21 cellular contexts compared by ENCODE assay signal in the genomic region with DNA sequence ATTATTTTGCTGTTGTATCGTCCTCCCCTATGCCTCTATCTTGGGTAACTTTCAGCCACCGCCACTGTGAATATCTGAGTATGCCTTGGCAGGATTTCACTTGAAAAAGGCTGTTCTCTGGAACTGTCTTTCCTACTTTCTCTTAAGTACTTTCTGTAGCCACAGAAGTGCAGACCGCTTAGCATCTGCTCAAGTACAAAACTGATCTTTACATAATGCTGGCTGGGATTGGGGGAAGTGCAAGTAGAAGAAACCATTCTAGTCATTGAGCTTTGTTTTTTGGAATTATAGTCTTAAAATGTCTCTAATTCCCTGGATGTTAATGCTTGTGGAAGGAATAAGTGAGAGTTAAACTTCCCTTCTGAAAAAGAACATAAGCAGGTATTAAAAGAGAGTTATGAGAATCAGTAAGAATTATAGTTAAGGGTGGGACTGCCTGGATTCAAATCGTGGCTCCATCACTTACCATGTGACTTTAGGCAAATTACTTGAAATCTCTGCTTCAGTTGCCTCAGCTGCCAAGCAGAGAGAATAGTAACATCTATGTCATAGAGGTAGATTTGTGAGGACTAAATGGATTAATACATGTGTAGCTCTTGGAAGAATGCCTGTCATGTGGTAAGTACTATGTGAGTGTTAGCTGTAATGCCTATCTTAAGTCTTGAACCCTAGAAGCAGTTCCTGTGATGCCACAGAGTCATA.
DNase-seq lines count a peak whose midpoint lies in the region; ATAC-seq, FAIRE-seq and TF ChIP-seq lines count a peak whose summit lies in the region.
"Had no signal": no experiment of that assay in that cellular context is flagged by ENCODE, and none has a peak within 500 bp of the region (broad histone marks: within the 10 kb centered on the region; RNA-seq: fewer than 3 reads in every experiment).

No MANE protein-coding gene starts in this region.

- BruUV-seq in PC-3 (replicated peaks; lab: Mats Ljungman, UMichigan), result no TSS peak

- peaks cover 49% of the 10 kb centered on the region for H3K4me1 ChIP-seq in PC-3 (ENCODE audit: insufficient read depth, low read length)
- H3K4me1 ChIP-seq: neural progenitor cell, sigmoid colon had no signal

- intact Hi-C loops in PC-3 (cut with micrococcal nuclease), result no loop called here

- no peaks in the 10 kb centered on the region for H3K36me3 Mint-ChIP-seq in naive B cell
- H3K36me3 Mint-ChIP-seq: brain, neural progenitor cell had no signal

- H3K9me3 Mint-ChIP-seq in naive B cell, result peaks cover 0 to 5% (median 1%) of the 10 kb centered on the region in 7 donors
- H3K9me3 Mint-ChIP-seq: activated T-helper 17 cell treated with anti-CD3 and anti-CD28 coated beads, Interleukin-2, amount 50 U/mL, for 72 hours had no signal

- ATAC-seq in PC-3 (no peak), naive B cell (ENCODE audit: low read depth in 2 of 2) (peak; percentile 22 to 27)
- ATAC-seq: activated T-helper 17 cell treated with anti-CD3 and anti-CD28 coated beads, Interleukin-2, amount 50 U/mL, for 72 hours had no signal

- POLR2A ChIA-PET in PC-3 (lab: Charles Lee; ENCODE audit: unreplicated experiment), result no interaction called here

- H3K9me3 ChIP-seq in PC-3 (ENCODE audit: low read length), result no peaks in the 10 kb centered on the region
- H3K9me3 ChIP-seq: sigmoid colon, SK-N-SH, stomach, transverse colon had no signal

- H4K20me1 ChIP-seq in PC-3 (ENCODE audit: low read length), result no peaks in the 10 kb centered on the region

- CTCF ChIA-PET in PC-3 (lab: Charles Lee), result no interaction called here

- FAIRE-seq in GM18507 (lab: Jason Lieb, UNC), result peak; percentile 67

- TF ChIP-seq CTCF in PC-3 (conservative IDR thresholded peaks at IDR 0.05; ENCODE audit: low read depth, low read length), result no peak

- peaks cover 67% of the 10 kb centered on the region for H3K79me2 ChIP-seq in PC-3 (ENCODE audit: low read length)

- no peaks in the 10 kb centered on the region for H3K36me3 ChIP-seq in PC-3 (ENCODE audit: low read depth, low read length)
- H3K36me3 ChIP-seq: neural progenitor cell, sigmoid colon, stomach, transverse colon, WERI-Rb-1 had no signal

- peak overlapping the region in 7 of 8 donors; percentile 12 to 83 (median 48) for H3K4me3 Mint-ChIP-seq in naive B cell
- H3K4me3 Mint-ChIP-seq: activated T-helper 17 cell treated with anti-CD3 and anti-CD28 coated beads, Interleukin-2, amount 50 U/mL, for 72 hours; brain; neural progenitor cell had no signal

- H3K4me3 ChIP-seq in PC-3 (ENCODE audit: low read length), result no peak overlapping the region
- H3K4me3 ChIP-seq: neural progenitor cell, sigmoid colon, stomach, transverse colon had no signal

- H3F3A ChIP-seq in PC-3 (ENCODE audit: low read length, unreplicated experiment), result peaks cover 8% of the 10 kb centered on the region

- no peaks in the 10 kb centered on the region for H3K9me2 ChIP-seq in PC-3 (replicated peaks; ENCODE audit: low read length)
- H3K9me2 ChIP-seq: SK-N-SH had no signal

- no peak overlapping the region; the same call in 1 of the 2 replicates for H3K4me2 ChIP-seq in PC-3 (ENCODE audit: low read length)
- H3K4me2 ChIP-seq: neural progenitor cell, SK-N-SH had no signal

- peak overlapping the region; percentile 43 to 95 (median 88) for H3K27ac Mint-ChIP-seq in naive B cell
- H3K27ac Mint-ChIP-seq: activated T-helper 17 cell treated with anti-CD3 and anti-CD28 coated beads, Interleukin-2, amount 50 U/mL, for 72 hours; brain; neural progenitor cell had no signal

- H3K9ac ChIP-seq in PC-3 (ENCODE audit: low read length), result no peak overlapping the region
- H3K9ac ChIP-seq: neural progenitor cell, SK-N-SH had no signal

- peak; percentile 15 for DNase-seq in NCI-H82 (lab: John Stamatoyannopoulos, UW)
- DNase-seq in NCI-H82 treated with DMSO at 0.1 percent for 48 hours (lab: John Stamatoyannopoulos, UW; ENCODE audit: unreplicated experiment), result no peak
- no peak for DNase-seq in GM18507 (ENCODE audit: extremely low spot score, insufficient read length, low read depth)
- DNase-seq in PC-3, result no peak
- DNase-seq in naive B cell, result peak; percentile 23
- no peak for DNase-seq in NCI-H1930 (lab: John Stamatoyannopoulos, UW)
- no peak for DNase-seq in activated CD4-positive, CD25-positive, alpha-beta regulatory T cell (lab: John Stamatoyannopoulos, UW)
- no peak for DNase-seq in HPDE6-E6E7 (ENCODE audit: extremely low spot score)
- DNase-seq: activated CD4-positive, alpha-beta T cell treated with anti-CD3 and anti-CD28 coated beads, Interleukin-2, amount 50 U/mL, for 48 hours; activated CD8-positive, alpha-beta memory T cell treated with anti-CD3 and anti-CD28 coated beads, Interleukin-2, amount 50 U/mL, for 4 hours; HCEC 1CT; head of caudate nucleus; mammary epithelial cell; sigmoid colon; SK-N-SH; WERI-Rb-1 had no signal

- H3K27me3 ChIP-seq in PC-3 (ENCODE audit: low read length), result no peaks in the 10 kb centered on the region
- H3K27me3 ChIP-seq: neural progenitor cell, sigmoid colon, transverse colon had no signal

- H3K4me1 Mint-ChIP-seq in naive B cell, result peaks cover 27 to 31% (median 29%) of the 10 kb centered on the region in 3 donors
- H3K4me1 Mint-ChIP-seq: neural progenitor cell had no signal

- H3K27ac ChIP-seq in PC-3 (ENCODE audit: low read length), result peak overlapping the region; percentile 97
- H3K27ac ChIP-seq: neural progenitor cell, sigmoid colon, WERI-Rb-1 had no signal

- no peak overlapping the region for H2AFZ ChIP-seq in PC-3 (ENCODE audit: low read length)
- H2AFZ ChIP-seq: neural progenitor cell had no signal

- H3K27me3 Mint-ChIP-seq in naive B cell, result no peaks in the 10 kb centered on the region
- H3K27me3 Mint-ChIP-seq: activated T-helper 17 cell treated with anti-CD3 and anti-CD28 coated beads, Interleukin-2, amount 50 U/mL, for 72 hours had no signal

Comparison
In these comparisons a context has a peak if more than half of its experiments do, and no peak if none do; other contexts are left out.
1. DNase-seq: peak in NCI-H82 (single experiment) and naive B cell (single experiment); none in NCI-H82 treated with DMSO at 0.1 percent for 48 hours (single experiment), GM18507 (single experiment), PC-3 (single experiment), NCI-H1930 (0 of 2), activated CD4-positive, CD25-positive, alpha-beta regulatory T cell (0 of 4) and HPDE6-E6E7 (single experiment).